Comparison of ENCODE assay signal across 30 cellular contexts in genomic region chr20:15867017-15867416, GRCh38.
"Had no signal": no experiment of that assay in that cellular context is flagged by ENCODE, and none has a peak within 500 bp of the region (broad histone marks: within the 10 kb centered on the region; RNA-seq: fewer than 3 reads in every experiment).

No MANE protein-coding gene starts in this region.

- H3K36me3 ChIP-seq: breast epithelium, WERI-Rb-1 had no signal

- H3K4me1 ChIP-seq: body of pancreas, breast epithelium had no signal

- H3K27me3 ChIP-seq: body of pancreas, breast epithelium had no signal

- H3K9me3 ChIP-seq: body of pancreas, breast epithelium had no signal

- H3K27ac ChIP-seq: body of pancreas, breast epithelium, coronary artery, WERI-Rb-1 had no signal

- ATAC-seq: activated CD8-positive, alpha-beta T cell treated with anti-CD3 and anti-CD28 coated beads, Interleukin-2, amount 10 ng/mL, durations not matched to agents 7 days and 5 days; body of pancreas had no signal

- H3K4me3 ChIP-seq: body of pancreas, breast epithelium, coronary artery had no signal

- DNase-seq: activated CD4-positive, alpha-beta T cell treated with anti-CD3 and anti-CD28 coated beads for 1 hour; activated CD4-positive, alpha-beta T cell treated with anti-CD3 and anti-CD28 coated beads, Interleukin-2, amount 10 ng/mL, durations not matched to agents 7 days and 5 days; activated CD4-positive, alpha-beta T cell treated with anti-CD3 and anti-CD28 coated beads, Interleukin-2, amount 50 U/mL, for 48 hours; activated CD4-positive, CD25-positive, alpha-beta regulatory T cell; activated CD8-positive, alpha-beta T cell treated with anti-CD3 and anti-CD28 coated beads, Interleukin-2, amount 10 ng/mL, durations not matched to agents 7 days and 5 days; activated gamma-delta T cell; activated naive CD4-positive, alpha-beta T cell treated with Interleukin-2 at 50 U/mL for 16 hours; activated naive CD8-positive, alpha-beta T cell treated with anti-CD3 and anti-CD28 coated beads, Interleukin-2, amount 10 ng/mL, durations not matched to agents 7 days and 5 days; activated T-cell treated with anti-CD3 and anti-CD28 coated beads, Interleukin-2, amount 50 U/mL, for 24 hours; amygdala; body of pancreas; KG1; NCI-H1105; NCI-H1417 treated with DMSO at 0.1 percent for 48 hours; NCI-H187 treated with DMSO at 0.1 percent for 48 hours; NCI-H2081; NCI-H2171 treated with DMSO at 0.1 percent for 48 hours; NCI-H2227 treated with DMSO at 0.1 percent for 48 hours; NCI-H446; NCI-H510A treated with DMSO at 0.1 percent for 48 hours; NCI-H526 treated with DMSO at 0.1 percent for 48 hours; NCI-H774; Right ventricle myocardium superior; SW 1271; T-helper 1 cell; T-helper 2 cell; T-helper 9 cell; WERI-Rb-1 had no signal
